ENCODE assay signal across 8 cellular contexts in genomic region chr14:24233538-24233866, GRCh38. TPM values are rescaled to one million over a fixed set of nuclear protein-coding genes. Genes with fewer than 3 reads are reported as not detected.
DNase-seq lines count a peak whose midpoint lies in the region; ATAC-seq and TF ChIP-seq lines count a peak whose summit lies in the region.

No MANE protein-coding gene starts in this region.

- DNase-seq in Karpas-422 (peak; percentile 64), coronary artery (ENCODE audit: low spot score) (peak; percentile 28), middle frontal gyrus (ENCODE audit: extremely low spot score, low spot score) (no peak), NCI-H1105 treated with DMSO at 0.1 percent for 48 hours (lab: John Stamatoyannopoulos, UW) (no peak)
- no peak for DNase-seq in natural killer cell treated with Interleukin-12 subunit alpha and Interleukin-12 subunit beta and Interleukin-15 and Interleukin-18, amount 100 ng/mL, for 72 hours (ENCODE audit: low spot score)

- no peaks in the 10 kb centered on the region for H3K9me3 Mint-ChIP-seq in natural killer cell treated with Interleukin-12 subunit alpha and Interleukin-12 subunit beta and Interleukin-15 and Interleukin-18, amount 100 ng/mL, for 72 hours

- H3K4me3 ChIP-seq in BLaER1 (peak overlapping the region; percentile 85), Karpas-422 (ENCODE audit: low read length) (peak overlapping the region; percentile 87), coronary artery (peak overlapping the region; percentile 97)

- H3K27ac Mint-ChIP-seq in natural killer cell treated with Interleukin-12 subunit alpha and Interleukin-12 subunit beta and Interleukin-15 and Interleukin-18, amount 100 ng/mL, for 72 hours, result peak overlapping the region; percentile 68 to 95

- H3K9me3 ChIP-seq in BLaER1, result no peaks in the 10 kb centered on the region
- no peaks in the 10 kb centered on the region for H3K9me3 ChIP-seq in Karpas-422 (ENCODE audit: low read length)

- H3K9me2 ChIP-seq in Karpas-422 (replicated peaks; ENCODE audit: insufficient read depth, low read length), result no peaks in the 10 kb centered on the region

- peaks cover 44 to 56% of the 10 kb centered on the region in 2 donors for H3K4me1 Mint-ChIP-seq in natural killer cell treated with Interleukin-12 subunit alpha and Interleukin-12 subunit beta and Interleukin-15 and Interleukin-18, amount 100 ng/mL, for 72 hours (ENCODE audit: low read depth in 2 of 2)

- H3K4me3 Mint-ChIP-seq in natural killer cell treated with Interleukin-12 subunit alpha and Interleukin-12 subunit beta and Interleukin-15 and Interleukin-18, amount 100 ng/mL, for 72 hours, result peak overlapping the region; percentile 91

- H4K20me1 ChIP-seq in BLaER1 (peaks cover 9% of the 10 kb centered on the region; the same call in 1 of the 2 replicates), Karpas-422 (ENCODE audit: insufficient read depth, low read depth, low read length) (peaks cover 3% of the 10 kb centered on the region; the same call in 1 of the 2 replicates)

- H2AFZ ChIP-seq in Karpas-422 (ENCODE audit: low read length), result no peak overlapping the region

- peaks cover 28% of the 10 kb centered on the region for H3K36me3 Mint-ChIP-seq in natural killer cell treated with Interleukin-12 subunit alpha and Interleukin-12 subunit beta and Interleukin-15 and Interleukin-18, amount 100 ng/mL, for 72 hours

- H3K4me1 ChIP-seq in BLaER1 (peaks cover 39% of the 10 kb centered on the region), Karpas-422 (ENCODE audit: low read length) (peaks cover 33% of the 10 kb centered on the region)

- peak overlapping the region; percentile 89 for H3K9ac ChIP-seq in BLaER1
- peak overlapping the region; percentile 82 for H3K9ac ChIP-seq in Karpas-422 (ENCODE audit: low read length)

- H3K36me3 ChIP-seq in BLaER1, result peaks cover 56% of the 10 kb centered on the region
- H3K36me3 ChIP-seq in Karpas-422 (ENCODE audit: insufficient read depth, low read length), result peaks cover 40% of the 10 kb centered on the region; the same call in 1 of the 2 replicates

- no peak for TF ChIP-seq CTCF in coronary artery (IDR thresholded peaks at IDR 0.05)

- H3K27me3 ChIP-seq in BLaER1 (no peaks in the 10 kb centered on the region), Karpas-422 (ENCODE audit: low read length) (no peaks in the 10 kb centered on the region)

- H3K4me2 ChIP-seq in BLaER1 (peak overlapping the region; percentile 93), Karpas-422 (ENCODE audit: low read depth, low read length, poor library complexity, severe bottlenecking) (peak overlapping the region; percentile 81)

- H3K79me2 ChIP-seq in Karpas-422 (ENCODE audit: low read length), result peaks cover 67% of the 10 kb centered on the region

- no peaks in the 10 kb centered on the region for H3K27me3 Mint-ChIP-seq in natural killer cell treated with Interleukin-12 subunit alpha and Interleukin-12 subunit beta and Interleukin-15 and Interleukin-18, amount 100 ng/mL, for 72 hours

- H3K27ac ChIP-seq in BLaER1 (peak overlapping the region; percentile 85), Karpas-422 (ENCODE audit: low read length) (peak overlapping the region; percentile 73; the same call in 1 of the 2 replicates), coronary artery (peak overlapping the region; percentile 80 to 94)

- ATAC-seq in natural killer cell treated with Interleukin-12 subunit alpha and Interleukin-12 subunit beta and Interleukin-15 and Interleukin-18, amount 100 ng/mL, for 72 hours, result no peak
- ATAC-seq in GM18870 (IDR thresholded peaks at IDR 0.05; ENCODE audit: unreplicated experiment), result no peak
- no peak for ATAC-seq in HG02852 (IDR thresholded peaks at IDR 0.05; ENCODE audit: unreplicated experiment)

RNA-seq across cellular contexts. Expression of gene GMPR2, which starts 0.8 kb away (rescaled TPM):
- total RNA-seq in Karpas-422 (2014; rRNA removed; shearing (Covaris generic); ENCODE audit: low replicate concordance), result 132 and 164 TPM in 2 replicates
- 10 to 100 TPM; 40.5 to 54.5 TPM for total RNA-seq in natural killer cell treated with Interleukin-12 subunit alpha and Interleukin-12 subunit beta and Interleukin-15 and Interleukin-18, amount 100 ng/mL, for 72 hours

RNA-seq across cellular contexts. Expression of gene NEDD8, which starts 1.3 kb away (rescaled TPM):
- total RNA-seq in Karpas-422 (2014; rRNA removed; shearing (Covaris generic); ENCODE audit: low replicate concordance), result 293 and 323 TPM in 2 replicates
- total RNA-seq in natural killer cell treated with Interleukin-12 subunit alpha and Interleukin-12 subunit beta and Interleukin-15 and Interleukin-18, amount 100 ng/mL, for 72 hours, result 100 to 1,000 TPM; 196 to 199 TPM

RNA-seq across cellular contexts. Expression of gene TINF2, which starts 8.9 kb away (rescaled TPM):
- total RNA-seq in Karpas-422 (2014; rRNA removed; shearing (Covaris generic); ENCODE audit: low replicate concordance), result 81.1 and 104 TPM in 2 replicates
- total RNA-seq in natural killer cell treated with Interleukin-12 subunit alpha and Interleukin-12 subunit beta and Interleukin-15 and Interleukin-18, amount 100 ng/mL, for 72 hours, result 100 to 1,000 TPM in 1 of 2 donors, 10 to 100 TPM in 1; 77.7 to 103 TPM

RNA-seq across cellular contexts. Expression of gene MDP1, which starts 17.6 kb away (rescaled TPM):
- total RNA-seq in Karpas-422 (2014; rRNA removed; shearing (Covaris generic); ENCODE audit: low replicate concordance), result 30.7 and 35.4 TPM in 2 replicates
- total RNA-seq in natural killer cell treated with Interleukin-12 subunit alpha and Interleukin-12 subunit beta and Interleukin-15 and Interleukin-18, amount 100 ng/mL, for 72 hours, result 10 to 100 TPM in 1 of 2 donors, 1 to 10 TPM in 1; 9.1 to 11.3 TPM

RNA-seq across cellular contexts. Expression of gene CHMP4A, which starts 20.2 kb away (rescaled TPM):
- total RNA-seq in Karpas-422 (2014; rRNA removed; shearing (Covaris generic); ENCODE audit: low replicate concordance), result 36.8 and 94.6 TPM in 2 replicates
- 10 to 100 TPM; 66.2 to 95.0 TPM for total RNA-seq in natural killer cell treated with Interleukin-12 subunit alpha and Interleukin-12 subunit beta and Interleukin-15 and Interleukin-18, amount 100 ng/mL, for 72 hours

Comparison
In these comparisons a context has a peak if more than half of its experiments do, and no peak if none do; other contexts are left out.
1. DNase-seq: peak in Karpas-422 (single experiment) and coronary artery (single experiment); none in natural killer cell treated with Interleukin-12 subunit alpha and Interleukin-12 subunit beta and Interleukin-15 and Interleukin-18, amount 100 ng/mL, for 72 hours (single experiment), middle frontal gyrus (single experiment) and NCI-H1105 treated with DMSO at 0.1 percent for 48 hours (single experiment).
2. Peak in every context shown above with its lines, with median percentiles within 50 percentile points of each other: H3K27ac ChIP-seq and H3K4me3 ChIP-seq.